Comparison of ENCODE assay signal across 8 cellular contexts in genomic region chr19:3163230-3163886, GRCh38. TPM values are rescaled to one million over a fixed set of nuclear protein-coding genes. Genes with fewer than 3 reads are reported as not detected.
A peak's percentile ranks its signal among the peaks of the same experiment; 100 is the strongest.
DNase-seq lines count a peak whose midpoint lies in the region; ATAC-seq and TF ChIP-seq lines count a peak whose summit lies in the region.

No MANE protein-coding gene starts in this region.

- H3K4me3 ChIP-seq in GM06990 (replicated peaks; ENCODE audit: low read depth, low read length) = no peak overlapping the region
- no peak overlapping the region for H3K4me3 ChIP-seq in MG63
- no peak overlapping the region for H3K4me3 ChIP-seq in SJSA1

- DNase-seq in GM06990 (ENCODE audit: extremely low read depth, insufficient read length) = no peak
- peak; percentile 30 for DNase-seq in MG63
- peak; percentile 54 to 75 for DNase-seq in SJSA1 (ENCODE audit: low read depth in 1 of 2, low spot score in 2 of 2)
- peak; percentile 72 for DNase-seq in activated naive CD4-positive, alpha-beta T cell treated with Interleukin-2 at 50 U/mL for 16 hours
- peak; percentile 80 for DNase-seq in Right ventricle myocardium superior
- DNase-seq in posterior vena cava (ENCODE audit: low spot score) = peak; percentile 90
- no peak for DNase-seq in NCI-H226

- H3K36me3 ChIP-seq in GM06990 (ENCODE audit: control insufficient read depth, insufficient read depth, low read length) (peaks cover 2% of the 10 kb centered on the region), MG63 (no peaks in the 10 kb centered on the region), SJSA1 (no peaks in the 10 kb centered on the region)

- peaks cover 12% of the 10 kb centered on the region for H3K4me1 ChIP-seq in SJSA1 (replicated peaks)

- no peaks in the 10 kb centered on the region for H3K27me3 ChIP-seq in GM06990 (replicated peaks; ENCODE audit: control insufficient read depth, insufficient read depth, low read length)
- no peaks in the 10 kb centered on the region for H3K27me3 ChIP-seq in MG63
- no peaks in the 10 kb centered on the region for H3K27me3 ChIP-seq in SJSA1 (replicated peaks)

- intact Hi-C loops in Right ventricle myocardium superior (cut with DNase I) (loop anchor here (5.0 to 10.0 kb wide), 2 partner anchors 211 to 279 kb away; no protein-coding TSS in a partner anchor), posterior vena cava (cut with DNase I) (loop anchor here in 1 of 2 donors (5.0 kb wide), 1 partner anchor 211 kb away; no protein-coding TSS in a partner anchor)

- ATAC-seq in Right ventricle myocardium superior (ENCODE audit: poor library complexity) = peak; percentile 91
- ATAC-seq in HG03175 (IDR thresholded peaks at IDR 0.05; ENCODE audit: unreplicated experiment) = no peak

- no peak overlapping the region for H3K27ac ChIP-seq in SJSA1

- peak; percentile 97 for TF ChIP-seq CTCF in GM06990 (IDR thresholded peaks at IDR 0.05; ENCODE audit: insufficient read depth, low read length, poor library complexity, severe bottlenecking)

- no peaks in the 10 kb centered on the region for H3K9me3 ChIP-seq in MG63
- H3K9me3 ChIP-seq in SJSA1 (replicated peaks) = no peaks in the 10 kb centered on the region

RNA-seq across cellular contexts. Expression of gene S1PR4, which starts 15.2 kb away (rescaled TPM):
- total RNA-seq in MG63 (2014; rRNA removed; shearing (Covaris generic); ENCODE audit: low replicate concordance) = not detected in 2 replicates
- not detected in 2 replicates for total RNA-seq in SJSA1 (2014; rRNA removed; shearing (Covaris generic))
- total RNA-seq in Right ventricle myocardium superior = 0.27 TPM
- 1 to 10 TPM; 1.7 to 3.1 TPM for total RNA-seq in posterior vena cava

RNA-seq across cellular contexts. Expression of gene NCLN, which starts 22.4 kb away (rescaled TPM):
- total RNA-seq in MG63 (2014; rRNA removed; shearing (Covaris generic); ENCODE audit: low replicate concordance) = 55.6 and 68.5 TPM in 2 replicates
- 143 and 148 TPM in 2 replicates for total RNA-seq in SJSA1 (2014; rRNA removed; shearing (Covaris generic))
- 24.9 TPM for total RNA-seq in Right ventricle myocardium superior
- 10 to 100 TPM; 37.7 to 40.4 TPM for total RNA-seq in posterior vena cava

RNA-seq across cellular contexts. Expression of gene GNA15, which starts 27.5 kb away (rescaled TPM):
- total RNA-seq in MG63 (2014; rRNA removed; shearing (Covaris generic); ENCODE audit: low replicate concordance) = not detected in 2 replicates
- 0.05 TPM in 1 of 2 replicates, not detected in the other for total RNA-seq in SJSA1 (2014; rRNA removed; shearing (Covaris generic))
- total RNA-seq in Right ventricle myocardium superior = 2.8 TPM
- 1 to 10 TPM; 7.0 to 9.9 TPM for total RNA-seq in posterior vena cava

Comparison
In these comparisons a context has a peak if more than half of its experiments do, and no peak if none do; other contexts are left out.
1. DNase-seq: peak in MG63 (single experiment), SJSA1 (2 of 2), activated naive CD4-positive, alpha-beta T cell treated with Interleukin-2 at 50 U/mL for 16 hours (single experiment), Right ventricle myocardium superior (single experiment) and posterior vena cava (single experiment); none in GM06990 (single experiment) and NCI-H226 (single experiment).